In the genomic region with DNA sequence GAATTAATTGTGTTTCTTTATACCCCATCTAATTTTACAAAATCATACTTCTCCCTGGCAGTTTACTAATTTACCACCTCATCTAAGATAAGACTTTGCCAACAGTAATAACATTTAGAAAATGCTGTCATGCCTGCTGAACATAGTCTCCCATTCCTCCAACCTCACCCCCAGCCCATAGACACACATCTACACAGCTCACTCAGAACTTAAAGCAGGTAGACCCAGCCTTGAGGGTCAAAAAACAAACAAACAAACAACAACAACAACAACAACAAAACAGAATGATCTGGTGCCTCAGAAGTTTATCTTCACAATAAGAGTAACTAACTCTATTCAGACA, we compare ENCODE assay signal across 1 cellular context.
TF ChIP-seq lines count a peak whose summit lies in the region.

No MANE protein-coding gene starts in this region.

TF ChIP-seq in SK-N-SH, 30 proteins besides CTCF, POLR2A, EP300 and RAD21 (continued from another document):
- TF ChIP-seq, protein P1, sequence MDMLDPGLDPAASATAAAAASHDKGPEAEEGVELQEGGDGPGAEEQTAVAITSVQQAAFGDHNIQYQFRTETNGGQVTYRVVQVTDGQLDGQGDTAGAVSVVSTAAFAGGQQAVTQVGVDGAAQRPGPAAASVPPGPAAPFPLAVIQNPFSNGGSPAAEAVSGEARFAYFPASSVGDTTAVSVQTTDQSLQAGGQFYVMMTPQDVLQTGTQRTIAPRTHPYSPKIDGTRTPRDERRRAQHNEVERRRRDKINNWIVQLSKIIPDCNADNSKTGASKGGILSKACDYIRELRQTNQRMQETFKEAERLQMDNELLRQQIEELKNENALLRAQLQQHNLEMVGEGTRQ (IDR thresholded peaks at IDR 0.05; ENCODE audit: borderline replicate concordance, low read depth, low read length): no peak
- no peak for TF ChIP-seq TAF1 (IDR thresholded peaks at IDR 0.05; ENCODE audit: borderline replicate concordance, low read depth, low read length)
- TF ChIP-seq, protein P2, sequence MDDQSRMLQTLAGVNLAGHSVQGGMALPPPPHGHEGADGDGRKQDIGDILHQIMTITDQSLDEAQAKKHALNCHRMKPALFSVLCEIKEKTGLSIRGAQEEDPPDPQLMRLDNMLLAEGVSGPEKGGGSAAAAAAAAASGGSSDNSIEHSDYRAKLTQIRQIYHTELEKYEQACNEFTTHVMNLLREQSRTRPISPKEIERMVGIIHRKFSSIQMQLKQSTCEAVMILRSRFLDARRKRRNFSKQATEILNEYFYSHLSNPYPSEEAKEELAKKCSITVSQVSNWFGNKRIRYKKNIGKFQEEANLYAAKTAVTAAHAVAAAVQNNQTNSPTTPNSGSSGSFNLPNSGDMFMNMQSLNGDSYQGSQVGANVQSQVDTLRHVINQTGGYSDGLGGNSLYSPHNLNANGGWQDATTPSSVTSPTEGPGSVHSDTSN (IDR thresholded peaks at IDR 0.05): no peak; the same call in 1 of the 2 replicates
- no peak for TF ChIP-seq CHD2 (IDR thresholded peaks at IDR 0.05; ENCODE audit: low read length, partially characterized antibody)
- TF ChIP-seq, protein P3, sequence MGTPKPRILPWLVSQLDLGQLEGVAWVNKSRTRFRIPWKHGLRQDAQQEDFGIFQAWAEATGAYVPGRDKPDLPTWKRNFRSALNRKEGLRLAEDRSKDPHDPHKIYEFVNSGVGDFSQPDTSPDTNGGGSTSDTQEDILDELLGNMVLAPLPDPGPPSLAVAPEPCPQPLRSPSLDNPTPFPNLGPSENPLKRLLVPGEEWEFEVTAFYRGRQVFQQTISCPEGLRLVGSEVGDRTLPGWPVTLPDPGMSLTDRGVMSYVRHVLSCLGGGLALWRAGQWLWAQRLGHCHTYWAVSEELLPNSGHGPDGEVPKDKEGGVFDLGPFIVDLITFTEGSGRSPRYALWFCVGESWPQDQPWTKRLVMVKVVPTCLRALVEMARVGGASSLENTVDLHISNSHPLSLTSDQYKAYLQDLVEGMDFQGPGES (IDR thresholded peaks at IDR 0.05; ENCODE audit: low read depth, low read length): no peak
- TF ChIP-seq YY1 (IDR thresholded peaks at IDR 0.05; ENCODE audit: low read depth): no peak
- TF ChIP-seq, protein P4, sequence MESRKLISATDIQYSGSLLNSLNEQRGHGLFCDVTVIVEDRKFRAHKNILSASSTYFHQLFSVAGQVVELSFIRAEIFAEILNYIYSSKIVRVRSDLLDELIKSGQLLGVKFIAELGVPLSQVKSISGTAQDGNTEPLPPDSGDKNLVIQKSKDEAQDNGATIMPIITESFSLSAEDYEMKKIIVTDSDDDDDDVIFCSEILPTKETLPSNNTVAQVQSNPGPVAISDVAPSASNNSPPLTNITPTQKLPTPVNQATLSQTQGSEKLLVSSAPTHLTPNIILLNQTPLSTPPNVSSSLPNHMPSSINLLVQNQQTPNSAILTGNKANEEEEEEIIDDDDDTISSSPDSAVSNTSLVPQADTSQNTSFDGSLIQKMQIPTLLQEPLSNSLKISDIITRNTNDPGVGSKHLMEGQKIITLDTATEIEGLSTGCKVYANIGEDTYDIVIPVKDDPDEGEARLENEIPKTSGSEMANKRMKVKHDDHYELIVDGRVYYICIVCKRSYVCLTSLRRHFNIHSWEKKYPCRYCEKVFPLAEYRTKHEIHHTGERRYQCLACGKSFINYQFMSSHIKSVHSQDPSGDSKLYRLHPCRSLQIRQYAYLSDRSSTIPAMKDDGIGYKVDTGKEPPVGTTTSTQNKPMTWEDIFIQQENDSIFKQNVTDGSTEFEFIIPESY (IDR thresholded peaks at IDR 0.05; ENCODE audit: borderline replicate concordance, low read depth): no peak
- 0 out of 2 replicates have a peak, but pooled peaks have one; percentile 10 for TF ChIP-seq POLR2AphosphoS5 (IDR thresholded peaks at IDR 0.05; ENCODE audit: low read depth, low read length)
- TF ChIP-seq RXRA (IDR thresholded peaks at IDR 0.05; ENCODE audit: borderline replicate concordance, low read depth): no peak
- TF ChIP-seq NRF1 (IDR thresholded peaks at IDR 0.05; ENCODE audit: low read depth, low read length): no peak
- TF ChIP-seq, protein P5, sequence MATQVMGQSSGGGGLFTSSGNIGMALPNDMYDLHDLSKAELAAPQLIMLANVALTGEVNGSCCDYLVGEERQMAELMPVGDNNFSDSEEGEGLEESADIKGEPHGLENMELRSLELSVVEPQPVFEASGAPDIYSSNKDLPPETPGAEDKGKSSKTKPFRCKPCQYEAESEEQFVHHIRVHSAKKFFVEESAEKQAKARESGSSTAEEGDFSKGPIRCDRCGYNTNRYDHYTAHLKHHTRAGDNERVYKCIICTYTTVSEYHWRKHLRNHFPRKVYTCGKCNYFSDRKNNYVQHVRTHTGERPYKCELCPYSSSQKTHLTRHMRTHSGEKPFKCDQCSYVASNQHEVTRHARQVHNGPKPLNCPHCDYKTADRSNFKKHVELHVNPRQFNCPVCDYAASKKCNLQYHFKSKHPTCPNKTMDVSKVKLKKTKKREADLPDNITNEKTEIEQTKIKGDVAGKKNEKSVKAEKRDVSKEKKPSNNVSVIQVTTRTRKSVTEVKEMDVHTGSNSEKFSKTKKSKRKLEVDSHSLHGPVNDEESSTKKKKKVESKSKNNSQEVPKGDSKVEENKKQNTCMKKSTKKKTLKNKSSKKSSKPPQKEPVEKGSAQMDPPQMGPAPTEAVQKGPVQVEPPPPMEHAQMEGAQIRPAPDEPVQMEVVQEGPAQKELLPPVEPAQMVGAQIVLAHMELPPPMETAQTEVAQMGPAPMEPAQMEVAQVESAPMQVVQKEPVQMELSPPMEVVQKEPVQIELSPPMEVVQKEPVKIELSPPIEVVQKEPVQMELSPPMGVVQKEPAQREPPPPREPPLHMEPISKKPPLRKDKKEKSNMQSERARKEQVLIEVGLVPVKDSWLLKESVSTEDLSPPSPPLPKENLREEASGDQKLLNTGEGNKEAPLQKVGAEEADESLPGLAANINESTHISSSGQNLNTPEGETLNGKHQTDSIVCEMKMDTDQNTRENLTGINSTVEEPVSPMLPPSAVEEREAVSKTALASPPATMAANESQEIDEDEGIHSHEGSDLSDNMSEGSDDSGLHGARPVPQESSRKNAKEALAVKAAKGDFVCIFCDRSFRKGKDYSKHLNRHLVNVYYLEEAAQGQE (IDR thresholded peaks at IDR 0.05; ENCODE audit: low read depth, low read length): no peak
- no peak for TF ChIP-seq GABPA (IDR thresholded peaks at IDR 0.05; ENCODE audit: low read depth)
- TF ChIP-seq, protein P6, sequence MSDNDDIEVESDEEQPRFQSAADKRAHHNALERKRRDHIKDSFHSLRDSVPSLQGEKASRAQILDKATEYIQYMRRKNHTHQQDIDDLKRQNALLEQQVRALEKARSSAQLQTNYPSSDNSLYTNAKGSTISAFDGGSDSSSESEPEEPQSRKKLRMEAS (IDR thresholded peaks at IDR 0.05; ENCODE audit: low read depth): 0 out of 2 replicates have a peak, but pooled peaks have one; percentile 8
- peak; percentile 55 for TF ChIP-seq GATA2 (CRISPR knock-in tag; IDR thresholded peaks at IDR 0.05)
- no peak; the same call in none of the 2 replicates for TF ChIP-seq TCF12 (IDR thresholded peaks at IDR 0.05)
- TF ChIP-seq JUND (IDR thresholded peaks at IDR 0.05): no peak
- 0 out of 2 replicates have a peak, but pooled peaks have one; percentile 10 for TF ChIP-seq MEF2A (IDR thresholded peaks at IDR 0.05; ENCODE audit: borderline replicate concordance, low read depth)
- TF ChIP-seq EZH2phosphoT487 (IDR thresholded peaks at IDR 0.05; ENCODE audit: borderline replicate concordance, low read depth): no peak
- no peak for TF ChIP-seq SMC3 (IDR thresholded peaks at IDR 0.05; ENCODE audit: low read depth, low read length)
- TF ChIP-seq RFX5 (IDR thresholded peaks at IDR 0.05; ENCODE audit: low read length): no peak
- no peak for TF ChIP-seq RCOR1 (IDR thresholded peaks at IDR 0.05; ENCODE audit: low read length)
- TF ChIP-seq TEAD4 (IDR thresholded peaks at IDR 0.05; ENCODE audit: borderline replicate concordance, insufficient read depth): no peak
- TF ChIP-seq SIN3A (IDR thresholded peaks at IDR 0.05; ENCODE audit: borderline replicate concordance, low read depth, low read length): peak; percentile 2; the same call in 1 of the 2 replicates
- no peak for TF ChIP-seq FOXJ3 (CRISPR knock-in tag; IDR thresholded peaks at IDR 0.05)
- TF ChIP-seq, protein P7, sequence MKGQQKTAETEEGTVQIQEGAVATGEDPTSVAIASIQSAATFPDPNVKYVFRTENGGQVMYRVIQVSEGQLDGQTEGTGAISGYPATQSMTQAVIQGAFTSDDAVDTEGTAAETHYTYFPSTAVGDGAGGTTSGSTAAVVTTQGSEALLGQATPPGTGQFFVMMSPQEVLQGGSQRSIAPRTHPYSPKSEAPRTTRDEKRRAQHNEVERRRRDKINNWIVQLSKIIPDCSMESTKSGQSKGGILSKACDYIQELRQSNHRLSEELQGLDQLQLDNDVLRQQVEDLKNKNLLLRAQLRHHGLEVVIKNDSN (IDR thresholded peaks at IDR 0.05; ENCODE audit: borderline replicate concordance, low read depth): no peak
- TF ChIP-seq FOXM1 (IDR thresholded peaks at IDR 0.05; ENCODE audit: low read depth): peak; percentile 30; the same call in 1 of the 2 replicates
- TF ChIP-seq FOSL2 (IDR thresholded peaks at IDR 0.05; ENCODE audit: borderline replicate concordance, low read depth): no peak; the same call in 1 of the 2 replicates
- 0 out of 2 replicates have a peak, but pooled peaks have one; percentile 36 for TF ChIP-seq MXI1 (IDR thresholded peaks at IDR 0.05; ENCODE audit: low read depth, low read length)
- no peak for TF ChIP-seq ELF1 (IDR thresholded peaks at IDR 0.05)
TF ChIP-seq in SK-N-SH: peak in this region for 8.
